Comparison of ENCODE assay signal across 22 cellular contexts in the genomic region with DNA sequence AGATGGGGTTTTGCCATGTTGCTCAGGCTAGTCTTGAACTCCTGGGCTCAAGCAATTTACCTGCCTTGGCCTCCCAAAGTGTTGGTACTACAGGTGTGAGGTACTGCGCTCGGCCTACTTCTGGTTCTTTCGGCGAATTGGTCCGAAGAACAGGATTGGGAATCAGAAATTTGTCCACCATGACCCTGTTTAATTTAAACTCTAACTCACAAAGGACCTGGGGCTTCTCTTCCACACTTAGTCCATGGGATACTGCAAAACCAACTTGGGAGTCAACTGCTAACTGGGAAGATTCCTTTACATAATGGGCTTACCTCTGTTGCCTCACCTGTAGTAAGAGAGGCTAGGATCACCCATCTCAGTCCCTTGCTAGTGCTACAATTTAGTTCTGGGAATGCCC.
DNase-seq lines count a peak whose midpoint lies in the region; ATAC-seq, FAIRE-seq and TF ChIP-seq lines count a peak whose summit lies in the region.
"Had no signal": no experiment of that assay in that cellular context is flagged by ENCODE, and none has a peak within 500 bp of the region (broad histone marks: within the 10 kb centered on the region; RNA-seq: fewer than 3 reads in every experiment).

No MANE protein-coding gene starts in this region.

- no peak for FAIRE-seq in HepG2 (lab: Jason Lieb, UNC)
- FAIRE-seq: G401.6, small intestine had no signal

- H3K4me1 ChIP-seq in liver (ENCODE audit: control insufficient read depth in 4 of 4, insufficient read depth in 4 of 4, low read length in 3 of 4) (peaks cover 3 to 15% (median 11%) of the 10 kb centered on the region in 4 donors), HepG2 (ENCODE audit: insufficient read depth, low read length) (peaks cover 54% of the 10 kb centered on the region), muscle layer of duodenum (ENCODE audit: control insufficient read depth in 1 of 2, insufficient read depth in 2 of 2, low read length in 2 of 2) (peaks cover 15 to 27% of the 10 kb centered on the region in 2 donors), thoracic aorta (ENCODE audit: control insufficient read depth in 1 of 2, low read depth in 2 of 2) (peaks cover 53 to 83% of the 10 kb centered on the region in 2 donors)
- H3K4me1 ChIP-seq: BE2C, HAP-1 had no signal

- POLR2A ChIA-PET in HepG2 (lab: Yijun Ruan, JAX), result no interaction called here

- H3K9ac ChIP-seq in liver (ENCODE audit: low read depth in 1 of 2, low read length in 2 of 2) (no peak overlapping the region), HepG2 (ENCODE audit: insufficient read depth, low read depth, low read length) (no peak overlapping the region)

- TF ChIP-seq EP300 in HepG2 (IDR thresholded peaks at IDR 0.05; ENCODE audit: low read depth in 2 of 2, low read length in 2 of 2) (no peak), HepG2 (CRISPR knock-in tag; IDR thresholded peaks at IDR 0.05; ENCODE audit: borderline replicate concordance) (no peak)

- no peak overlapping the region for H3K4me2 ChIP-seq in HepG2 (ENCODE audit: low read depth, low read length)

- DNase-seq in HepG2 (ENCODE audit: low spot score), result no peak
- DNase-seq in thoracic aorta (ENCODE audit: low spot score), result no peak
- no peak for DNase-seq in foreskin fibroblast
- DNase-seq in osteocyte (ENCODE audit: extremely low spot score, unreplicated experiment), result no peak
- DNase-seq in occipital lobe (lab: John Stamatoyannopoulos, UW), result no peak
- DNase-seq: activated CD4-positive, alpha-beta T cell treated with anti-CD3 and anti-CD28 coated beads, Interleukin-2, amount 10 ng/mL, durations not matched to agents 24 days and 14 days; activated naive CD4-positive, alpha-beta T cell treated with anti-CD3 and anti-CD28 coated beads for 36 hours; BE2C; glutamatergic neuron; NCI-H187; NCI-H2171 treated with DMSO at 0.1 percent for 48 hours; NCI-H69 had no signal

- H3K4me1 Mint-ChIP-seq in osteocyte (ENCODE audit: unreplicated experiment), result peaks cover 20% of the 10 kb centered on the region

- no peaks in the 10 kb centered on the region for H3K9me3 ChIP-seq in liver (ENCODE audit: control insufficient read depth in 4 of 4, low read length in 3 of 4)
- H3K9me3 ChIP-seq in HepG2 (ENCODE audit: low read length), result no peaks in the 10 kb centered on the region
- no peaks in the 10 kb centered on the region for H3K9me3 ChIP-seq in muscle layer of duodenum (ENCODE audit: control insufficient read depth in 1 of 2, low read length in 2 of 2)
- no peaks in the 10 kb centered on the region for H3K9me3 ChIP-seq in thoracic aorta
- H3K9me3 ChIP-seq: BE2C, HAP-1 had no signal

- no peak overlapping the region for H3K4me3 Mint-ChIP-seq in osteocyte (ENCODE audit: unreplicated experiment)
- H3K4me3 Mint-ChIP-seq: activated CD4-positive, alpha-beta T cell treated with anti-CD3 and anti-CD28 coated beads, Interleukin-2, amount 10 ng/mL, durations not matched to agents 24 days and 14 days; activated naive CD4-positive, alpha-beta T cell treated with anti-CD3 and anti-CD28 coated beads for 36 hours; neural crest cell had no signal

- no peak for TF ChIP-seq RAD21 in liver (IDR thresholded peaks at IDR 0.05)
- TF ChIP-seq RAD21 in HepG2 (CRISPR knock-in tag; IDR thresholded peaks at IDR 0.05), result no peak

- H3K4me3 ChIP-seq in liver (ENCODE audit: low read depth in 1 of 3, low read length in 3 of 3), result no peak overlapping the region
- H3K4me3 ChIP-seq in HepG2 (replicated peaks in 1 of 3; ENCODE audit: insufficient read depth in 1 of 3, low read depth in 2 of 3, low read length in 3 of 3), result no peak overlapping the region
- no peak overlapping the region for H3K4me3 ChIP-seq in muscle layer of duodenum (ENCODE audit: low read depth in 1 of 2, low read length in 2 of 2)
- no peak overlapping the region for H3K4me3 ChIP-seq in thoracic aorta
- H3K4me3 ChIP-seq in foreskin fibroblast (ENCODE audit: low read depth in 1 of 2, low read length in 2 of 2), result no peak overlapping the region
- H3K4me3 ChIP-seq: HAP-1 had no signal

- no peaks in the 10 kb centered on the region for H3K27me3 Mint-ChIP-seq in osteocyte (ENCODE audit: unreplicated experiment)
- H3K27me3 Mint-ChIP-seq: activated CD4-positive, alpha-beta T cell treated with anti-CD3 and anti-CD28 coated beads, Interleukin-2, amount 10 ng/mL, durations not matched to agents 24 days and 14 days had no signal

- WGBS in liver, result 98% methylated on average over 5 of the region's 5 CpGs
- 98% methylated on average over 5 of the region's 5 CpGs for WGBS in HepG2 (ENCODE audit: low lambda C conversion rate)

- TF ChIP-seq CTCF in liver (IDR thresholded peaks at IDR 0.05; ENCODE audit: low read depth, low read length, missing input control) (no peak), HepG2 (CRISPR knock-in tag; IDR thresholded peaks at IDR 0.05) (no peak), thoracic aorta (IDR thresholded peaks at IDR 0.05) (no peak), foreskin fibroblast (IDR thresholded peaks at IDR 0.05; ENCODE audit: low read depth, low read length) (no peak), osteocyte (IDR thresholded peaks at IDR 0.05) (no peak)

- H3K36me3 ChIP-seq in liver (ENCODE audit: control insufficient read depth in 4 of 4, insufficient read depth in 3 of 4, low read depth in 1 of 4, low read length in 3 of 4) (peaks cover 0 to 2% (median 0%) of the 10 kb centered on the region in 4 donors), HepG2 (replicated peaks in 1 of 2; ENCODE audit: control insufficient read depth in 1 of 2, insufficient read depth in 2 of 2, low read length in 2 of 2) (no peaks in the 10 kb centered on the region), muscle layer of duodenum (ENCODE audit: control insufficient read depth in 1 of 2, insufficient read depth in 2 of 2, low read length in 2 of 2) (no peaks in the 10 kb centered on the region), thoracic aorta (no peaks in the 10 kb centered on the region)
- H3K36me3 ChIP-seq: BE2C, HAP-1 had no signal

- TF ChIP-seq POLR2A in HepG2 (IDR thresholded peaks at IDR 0.05; ENCODE audit: insufficient read depth in 1 of 2, low read depth in 2 of 2, low read length in 2 of 2), result no peak

- H4K20me1 ChIP-seq in HepG2 (ENCODE audit: insufficient read depth, low read length), result no peaks in the 10 kb centered on the region

- no peaks in the 10 kb centered on the region for H3K27me3 ChIP-seq in liver (ENCODE audit: control insufficient read depth in 4 of 4, insufficient read depth in 4 of 4, low read length in 3 of 4)
- no peaks in the 10 kb centered on the region for H3K27me3 ChIP-seq in HepG2 (ENCODE audit: control insufficient read depth in 1 of 2, insufficient read depth in 2 of 2, low read length in 2 of 2)
- no peaks in the 10 kb centered on the region for H3K27me3 ChIP-seq in muscle layer of duodenum (ENCODE audit: low read depth, low read length)
- H3K27me3 ChIP-seq in thoracic aorta (replicated peaks; ENCODE audit: insufficient read depth), result no peaks in the 10 kb centered on the region
- H3K27me3 ChIP-seq: BE2C had no signal

- peaks cover 4% of the 10 kb centered on the region for H3K36me3 Mint-ChIP-seq in osteocyte (ENCODE audit: unreplicated experiment)

- ATAC-seq in HepG2 (no peak), thoracic aorta (ENCODE audit: insufficient number of reproducible peaks, low FRiP score, low read depth) (no peak), HG02938 (IDR thresholded peaks at IDR 0.05; ENCODE audit: unreplicated experiment) (no peak)

- intact Hi-C loops in HepG2 (cut with micrococcal nuclease; ENCODE audit: unreplicated experiment), result no loop called here

- BruUV-seq in HepG2 (replicated peaks; lab: Mats Ljungman, UMichigan), result no TSS peak

- in situ Hi-C loops in HepG2 (cut with HindIII; ENCODE audit: extremely low pct_ligation_motif_present, low pct_unique_long_range_greater_than_20kb), result no loop called here

- no peaks in the 10 kb centered on the region for H3K9me3 Mint-ChIP-seq in osteocyte (ENCODE audit: unreplicated experiment)
- H3K9me3 Mint-ChIP-seq: activated naive CD4-positive, alpha-beta T cell treated with anti-CD3 and anti-CD28 coated beads for 36 hours had no signal

- H2AFZ ChIP-seq in HepG2 (ENCODE audit: low read length), result no peak overlapping the region

- CTCF ChIA-PET in HepG2 (lab: Yijun Ruan, JAX; ENCODE audit: low intra/inter-chr PET ratio, low total read pairs), result no interaction called here

- H3K27ac ChIP-seq in liver (ENCODE audit: low read depth in 1 of 2, low read length in 2 of 2) (peak overlapping the region; percentile 30 to 39), HepG2 (ENCODE audit: extremely low read length, insufficient read depth, low read length) (no peak overlapping the region), muscle layer of duodenum (ENCODE audit: low read length) (peak overlapping the region; percentile 91), thoracic aorta (peak overlapping the region; percentile 45 to 80)
- H3K27ac ChIP-seq: HL-60, RWPE1, VCaP had no signal

- no peak overlapping the region for H3K27ac Mint-ChIP-seq in osteocyte (ENCODE audit: unreplicated experiment)
- H3K27ac Mint-ChIP-seq: activated CD4-positive, alpha-beta T cell treated with anti-CD3 and anti-CD28 coated beads, Interleukin-2, amount 10 ng/mL, durations not matched to agents 24 days and 14 days; activated naive CD4-positive, alpha-beta T cell treated with anti-CD3 and anti-CD28 coated beads for 36 hours had no signal

- H3K79me2 ChIP-seq in HepG2 (ENCODE audit: insufficient read depth, low read length), result no peaks in the 10 kb centered on the region

TF ChIP-seq in liver, 16 proteins besides CTCF, POLR2A, EP300 and RAD21 (continues in another document):
- TF ChIP-seq, protein P1, sequence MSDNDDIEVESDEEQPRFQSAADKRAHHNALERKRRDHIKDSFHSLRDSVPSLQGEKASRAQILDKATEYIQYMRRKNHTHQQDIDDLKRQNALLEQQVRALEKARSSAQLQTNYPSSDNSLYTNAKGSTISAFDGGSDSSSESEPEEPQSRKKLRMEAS (IDR thresholded peaks at IDR 0.05), result no peak
- TF ChIP-seq YY1 (IDR thresholded peaks at IDR 0.05), result no peak

TF ChIP-seq in HepG2, 621 proteins besides CTCF, POLR2A, EP300 and RAD21 (continues in another document):
- no peak for TF ChIP-seq ZKSCAN5 (CRISPR knock-in tag; IDR thresholded peaks at IDR 0.05)
- TF ChIP-seq KLF13 (CRISPR knock-in tag; IDR thresholded peaks at IDR 0.05), result no peak
- TF ChIP-seq ZNF83 (CRISPR knock-in tag; IDR thresholded peaks at IDR 0.05; ENCODE audit: borderline replicate concordance), result no peak
- no peak for TF ChIP-seq ZUFSP (CRISPR knock-in tag; IDR thresholded peaks at IDR 0.05; ENCODE audit: borderline replicate concordance)
